In the genomic region with DNA sequence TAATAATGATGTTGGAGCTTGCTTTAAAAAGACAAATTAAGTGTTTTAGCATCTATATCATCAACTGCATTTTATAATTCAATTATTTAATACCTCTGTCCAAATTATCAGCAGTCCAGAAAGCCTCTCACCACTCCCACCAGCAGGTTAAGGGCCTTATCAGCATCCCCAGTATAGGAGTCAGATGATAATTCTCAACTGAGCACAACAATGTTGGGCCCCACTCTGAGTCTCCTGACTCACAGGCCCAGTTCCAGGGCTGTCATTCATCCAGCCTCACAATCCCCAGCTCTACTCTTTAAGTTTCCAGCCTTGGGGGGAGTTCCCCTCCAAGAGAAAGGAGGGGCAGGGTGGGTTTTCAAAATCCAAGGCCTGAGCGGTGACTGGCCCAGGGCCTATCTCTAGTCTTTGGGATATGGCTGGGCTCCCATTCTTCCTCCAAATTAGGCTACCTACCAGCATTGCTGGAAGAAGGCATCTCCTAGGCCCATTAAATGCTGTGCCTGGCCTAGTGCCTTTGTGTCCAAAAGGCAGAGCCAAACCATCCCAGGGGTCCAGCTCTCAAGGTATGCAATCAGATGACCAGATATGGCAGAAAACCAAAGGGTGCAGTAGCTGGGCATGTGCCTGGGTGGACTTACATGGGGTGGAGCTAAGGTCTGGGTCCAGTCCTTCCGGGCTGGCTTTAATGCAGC, we compare ENCODE assay signal across 1 cellular context.
TF ChIP-seq lines count a peak whose summit lies in the region.

No MANE protein-coding gene starts in this region.

TF ChIP-seq in K562, 482 proteins besides CTCF, POLR2A, EP300 and RAD21 (continued from another document and continues in another):
- TF ChIP-seq NR0B1 (IDR thresholded peaks at IDR 0.05; ENCODE audit: partially characterized antibody) (no peak), PCBP1 (IDR thresholded peaks at IDR 0.05; ENCODE audit: low read depth, low read length, poor library complexity, severe bottlenecking) (no peak), HSF4 (CRISPR knock-in tag; IDR thresholded peaks at IDR 0.05; ENCODE audit: borderline replicate concordance) (no peak), TFAM (CRISPR knock-in tag; conservative IDR thresholded peaks at IDR 0.05) (no peak), HES1 (IDR thresholded peaks at IDR 0.05; ENCODE audit: low read depth) (no peak), ZFP30 (CRISPR knock-in tag; IDR thresholded peaks at IDR 0.05; ENCODE audit: borderline replicate concordance) (no peak), HNRNPH1 (optimal IDR thresholded peaks at IDR 0.05; ENCODE audit: low read depth, low read length) (no peak), CC2D1A (IDR thresholded peaks at IDR 0.05) (peak; percentile 35; the same call in 1 of the 2 replicates), CHD7 (IDR thresholded peaks at IDR 0.05; ENCODE audit: low read depth, low read length) (no peak), POLR3A (IDR thresholded peaks at IDR 0.05; ENCODE audit: borderline replicate concordance, extremely low read depth, insufficient read depth, insufficient read length) (no peak), ZNF384 (IDR thresholded peaks at IDR 0.05; ENCODE audit: low read depth, low read length) (no peak), COPS2 (conservative IDR thresholded peaks at IDR 0.05) (no peak), SMAD2 (IDR thresholded peaks at IDR 0.05; ENCODE audit: low read depth, low read length) (no peak), LEF1 (IDR thresholded peaks at IDR 0.05) (peak; percentile 78), MCM3 (IDR thresholded peaks at IDR 0.05) (no peak), ERF (CRISPR knock-in tag; IDR thresholded peaks at IDR 0.05) (0 out of 2 replicates have a peak, but pooled peaks have one; percentile 64), CBX5 (IDR thresholded peaks at IDR 0.05; ENCODE audit: borderline replicate concordance, low read depth) (no peak), CHD2 (IDR thresholded peaks at IDR 0.05; ENCODE audit: low read depth, low read length) (no peak), ZSCAN29 (IDR thresholded peaks at IDR 0.05) (no peak), FIP1L1 (IDR thresholded peaks at IDR 0.05; ENCODE audit: low read depth, low read length, poor library complexity, severe bottlenecking) (no peak), KDM5B (IDR thresholded peaks at IDR 0.05; ENCODE audit: insufficient replicate concordance, low read depth, low read length) (no peak), TRIM24 (IDR thresholded peaks at IDR 0.05) (peak in 1 of 2 experiments; percentile 61; a peak in 2 of 4 replicates)
- TF ChIP-seq, protein P1, sequence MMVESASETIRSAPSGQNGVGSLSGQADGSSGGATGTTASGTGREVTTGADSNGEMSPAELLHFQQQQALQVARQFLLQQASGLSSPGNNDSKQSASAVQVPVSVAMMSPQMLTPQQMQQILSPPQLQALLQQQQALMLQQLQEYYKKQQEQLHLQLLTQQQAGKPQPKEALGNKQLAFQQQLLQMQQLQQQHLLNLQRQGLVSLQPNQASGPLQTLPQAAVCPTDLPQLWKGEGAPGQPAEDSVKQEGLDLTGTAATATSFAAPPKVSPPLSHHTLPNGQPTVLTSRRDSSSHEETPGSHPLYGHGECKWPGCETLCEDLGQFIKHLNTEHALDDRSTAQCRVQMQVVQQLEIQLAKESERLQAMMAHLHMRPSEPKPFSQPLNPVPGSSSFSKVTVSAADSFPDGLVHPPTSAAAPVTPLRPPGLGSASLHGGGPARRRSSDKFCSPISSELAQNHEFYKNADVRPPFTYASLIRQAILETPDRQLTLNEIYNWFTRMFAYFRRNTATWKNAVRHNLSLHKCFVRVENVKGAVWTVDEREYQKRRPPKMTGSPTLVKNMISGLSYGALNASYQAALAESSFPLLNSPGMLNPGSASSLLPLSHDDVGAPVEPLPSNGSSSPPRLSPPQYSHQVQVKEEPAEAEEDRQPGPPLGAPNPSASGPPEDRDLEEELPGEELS (CRISPR knock-in tag; IDR thresholded peaks at IDR 0.05; ENCODE audit: borderline replicate concordance): 0 out of 2 replicates have a peak, but pooled peaks have one; percentile 48
- TF ChIP-seq, protein P2, sequence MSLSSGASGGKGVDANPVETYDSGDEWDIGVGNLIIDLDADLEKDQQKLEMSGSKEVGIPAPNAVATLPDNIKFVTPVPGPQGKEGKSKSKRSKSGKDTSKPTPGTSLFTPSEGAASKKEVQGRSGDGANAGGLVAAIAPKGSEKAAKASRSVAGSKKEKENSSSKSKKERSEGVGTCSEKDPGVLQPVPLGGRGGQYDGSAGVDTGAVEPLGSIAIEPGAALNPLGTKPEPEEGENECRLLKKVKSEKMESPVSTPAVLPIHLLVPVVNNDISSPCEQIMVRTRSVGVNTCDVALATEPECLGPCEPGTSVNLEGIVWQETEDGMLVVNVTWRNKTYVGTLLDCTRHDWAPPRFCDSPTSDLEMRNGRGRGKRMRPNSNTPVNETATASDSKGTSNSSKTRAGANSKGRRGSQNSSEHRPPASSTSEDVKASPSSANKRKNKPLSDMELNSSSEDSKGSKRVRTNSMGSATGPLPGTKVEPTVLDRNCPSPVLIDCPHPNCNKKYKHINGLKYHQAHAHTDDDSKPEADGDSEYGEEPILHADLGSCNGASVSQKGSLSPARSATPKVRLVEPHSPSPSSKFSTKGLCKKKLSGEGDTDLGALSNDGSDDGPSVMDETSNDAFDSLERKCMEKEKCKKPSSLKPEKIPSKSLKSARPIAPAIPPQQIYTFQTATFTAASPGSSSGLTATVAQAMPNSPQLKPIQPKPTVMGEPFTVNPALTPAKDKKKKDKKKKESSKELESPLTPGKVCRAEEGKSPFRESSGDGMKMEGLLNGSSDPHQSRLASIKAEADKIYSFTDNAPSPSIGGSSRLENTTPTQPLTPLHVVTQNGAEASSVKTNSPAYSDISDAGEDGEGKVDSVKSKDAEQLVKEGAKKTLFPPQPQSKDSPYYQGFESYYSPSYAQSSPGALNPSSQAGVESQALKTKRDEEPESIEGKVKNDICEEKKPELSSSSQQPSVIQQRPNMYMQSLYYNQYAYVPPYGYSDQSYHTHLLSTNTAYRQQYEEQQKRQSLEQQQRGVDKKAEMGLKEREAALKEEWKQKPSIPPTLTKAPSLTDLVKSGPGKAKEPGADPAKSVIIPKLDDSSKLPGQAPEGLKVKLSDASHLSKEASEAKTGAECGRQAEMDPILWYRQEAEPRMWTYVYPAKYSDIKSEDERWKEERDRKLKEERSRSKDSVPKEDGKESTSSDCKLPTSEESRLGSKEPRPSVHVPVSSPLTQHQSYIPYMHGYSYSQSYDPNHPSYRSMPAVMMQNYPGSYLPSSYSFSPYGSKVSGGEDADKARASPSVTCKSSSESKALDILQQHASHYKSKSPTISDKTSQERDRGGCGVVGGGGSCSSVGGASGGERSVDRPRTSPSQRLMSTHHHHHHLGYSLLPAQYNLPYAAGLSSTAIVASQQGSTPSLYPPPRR (CRISPR knock-in tag; IDR thresholded peaks at IDR 0.05; ENCODE audit: borderline replicate concordance): no peak
- TF ChIP-seq, protein P3, sequence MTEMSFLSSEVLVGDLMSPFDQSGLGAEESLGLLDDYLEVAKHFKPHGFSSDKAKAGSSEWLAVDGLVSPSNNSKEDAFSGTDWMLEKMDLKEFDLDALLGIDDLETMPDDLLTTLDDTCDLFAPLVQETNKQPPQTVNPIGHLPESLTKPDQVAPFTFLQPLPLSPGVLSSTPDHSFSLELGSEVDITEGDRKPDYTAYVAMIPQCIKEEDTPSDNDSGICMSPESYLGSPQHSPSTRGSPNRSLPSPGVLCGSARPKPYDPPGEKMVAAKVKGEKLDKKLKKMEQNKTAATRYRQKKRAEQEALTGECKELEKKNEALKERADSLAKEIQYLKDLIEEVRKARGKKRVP (CRISPR knock-in tag; IDR thresholded peaks at IDR 0.05): peak; percentile 50; the same call in 1 of the 2 replicates
- TF ChIP-seq, protein P4, sequence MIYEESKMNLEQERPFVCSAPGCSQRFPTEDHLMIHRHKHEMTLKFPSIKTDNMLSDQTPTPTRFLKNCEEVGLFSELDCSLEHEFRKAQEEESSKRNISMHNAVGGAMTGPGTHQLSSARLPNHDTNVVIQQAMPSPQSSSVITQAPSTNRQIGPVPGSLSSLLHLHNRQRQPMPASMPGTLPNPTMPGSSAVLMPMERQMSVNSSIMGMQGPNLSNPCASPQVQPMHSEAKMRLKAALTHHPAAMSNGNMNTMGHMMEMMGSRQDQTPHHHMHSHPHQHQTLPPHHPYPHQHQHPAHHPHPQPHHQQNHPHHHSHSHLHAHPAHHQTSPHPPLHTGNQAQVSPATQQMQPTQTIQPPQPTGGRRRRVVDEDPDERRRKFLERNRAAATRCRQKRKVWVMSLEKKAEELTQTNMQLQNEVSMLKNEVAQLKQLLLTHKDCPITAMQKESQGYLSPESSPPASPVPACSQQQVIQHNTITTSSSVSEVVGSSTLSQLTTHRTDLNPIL (CRISPR knock-in tag; IDR thresholded peaks at IDR 0.05): no peak
